11 cellular contexts compared by ENCODE assay signal in the genomic region with DNA sequence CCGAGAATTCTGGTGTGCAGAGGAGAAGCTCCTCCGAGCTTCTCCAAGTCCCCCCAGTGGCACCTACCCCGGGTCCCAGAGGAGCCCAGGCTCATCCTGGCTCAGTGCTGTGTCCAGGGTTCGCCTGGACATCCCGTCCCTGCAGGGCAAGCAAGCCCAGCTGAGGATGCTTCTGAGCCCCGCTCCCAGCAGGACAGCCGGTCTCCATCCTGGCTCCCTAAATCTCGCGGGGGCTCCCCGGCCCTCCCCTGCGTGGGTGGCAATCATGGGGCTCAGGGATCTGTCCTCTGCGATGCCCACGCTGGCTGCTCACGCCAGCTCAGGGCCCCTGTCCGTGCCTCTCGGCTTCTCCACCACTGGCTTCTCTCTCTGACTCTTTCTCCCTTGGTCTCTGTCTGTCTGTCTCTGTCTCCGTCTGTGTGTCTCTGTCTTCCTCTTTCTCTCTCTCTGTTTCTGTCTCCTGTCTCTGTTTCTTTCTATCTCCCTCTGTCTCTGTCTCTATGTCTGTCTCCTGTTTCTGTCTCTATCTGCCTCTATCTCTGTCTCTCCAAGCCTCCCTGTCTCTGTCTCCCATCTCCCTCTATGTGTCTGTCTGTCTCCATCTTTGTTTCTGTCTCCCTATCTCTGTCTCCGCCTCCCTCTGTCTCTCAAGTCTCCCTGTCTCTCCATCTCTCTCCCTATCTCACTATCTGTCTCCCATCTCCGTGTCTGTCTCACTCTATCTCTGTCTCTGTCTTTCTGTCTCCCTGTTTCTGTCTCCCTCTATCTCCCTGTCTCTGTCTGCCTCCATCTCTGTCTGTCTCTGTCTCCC. TPM values are rescaled to one million over a fixed set of nuclear protein-coding genes. Genes with fewer than 3 reads are reported as not detected.
DNase-seq lines count a peak whose midpoint lies in the region; ATAC-seq and TF ChIP-seq lines count a peak whose summit lies in the region.
"Had no signal": no experiment of that assay in that cellular context is flagged by ENCODE, and none has a peak within 500 bp of the region (broad histone marks: within the 10 kb centered on the region; RNA-seq: fewer than 3 reads in every experiment).

No MANE protein-coding gene starts in this region.

- no peak for TF ChIP-seq CTCF in activated CD8-positive, alpha-beta T cell treated with anti-CD3 and anti-CD28 coated beads for 36 hours (IDR thresholded peaks at IDR 0.05)
- no peak for TF ChIP-seq CTCF in RWPE1 (conservative IDR thresholded peaks at IDR 0.05; ENCODE audit: low read depth)

- peak overlapping the region; percentile 3 for H3K27ac Mint-ChIP-seq in activated CD8-positive, alpha-beta T cell treated with anti-CD3 and anti-CD28 coated beads, Interleukin-2, amount 10 ng/mL, durations not matched to agents 7 days and 5 days
- no peak overlapping the region for H3K27ac Mint-ChIP-seq in activated CD8-positive, alpha-beta T cell treated with anti-CD3 and anti-CD28 coated beads for 36 hours
- peak overlapping the region; percentile 52 for H3K27ac Mint-ChIP-seq in stimulated activated memory B cell treated with anti-CD40 and anti-IgM and Interleukin-4, amounts not matched to agents 10 μg/mL and 1 μg/mL and 100 μg/mL, for 72 hours

- no peaks in the 10 kb centered on the region for H3K27me3 Mint-ChIP-seq in activated CD8-positive, alpha-beta T cell treated with anti-CD3 and anti-CD28 coated beads, Interleukin-2, amount 10 ng/mL, durations not matched to agents 7 days and 5 days (ENCODE audit: low read depth)
- no peaks in the 10 kb centered on the region for H3K27me3 Mint-ChIP-seq in activated CD8-positive, alpha-beta T cell treated with anti-CD3 and anti-CD28 coated beads for 36 hours
- no peaks in the 10 kb centered on the region for H3K27me3 Mint-ChIP-seq in stimulated activated memory B cell treated with anti-CD40 and anti-IgM and Interleukin-4, amounts not matched to agents 10 μg/mL and 1 μg/mL and 100 μg/mL, for 72 hours

- H3K36me3 Mint-ChIP-seq in activated CD8-positive, alpha-beta T cell treated with anti-CD3 and anti-CD28 coated beads, Interleukin-2, amount 10 ng/mL, durations not matched to agents 7 days and 5 days (ENCODE audit: low read depth): peaks cover 54% of the 10 kb centered on the region
- H3K36me3 Mint-ChIP-seq in activated CD8-positive, alpha-beta T cell treated with anti-CD3 and anti-CD28 coated beads for 36 hours (ENCODE audit: low read depth): peaks cover 54% of the 10 kb centered on the region
- H3K36me3 Mint-ChIP-seq in stimulated activated memory B cell treated with anti-CD40 and anti-IgM and Interleukin-4, amounts not matched to agents 10 μg/mL and 1 μg/mL and 100 μg/mL, for 72 hours: peaks cover 51% of the 10 kb centered on the region

- DNase-seq in activated CD8-positive, alpha-beta T cell treated with anti-CD3 and anti-CD28 coated beads, Interleukin-2, amount 10 ng/mL, durations not matched to agents 7 days and 5 days: no peak
- no peak for DNase-seq in activated CD8-positive, alpha-beta T cell treated with anti-CD3 and anti-CD28 coated beads for 36 hours
- DNase-seq in RWPE1 (ENCODE audit: low spot score) (no peak), islet precursor cell (peak; percentile 44), NCI-H187 treated with DMSO at 0.1 percent for 48 hours (lab: John Stamatoyannopoulos, UW) (no peak), AG08396 (ENCODE audit: low spot score) (no peak), DMS 273 treated with DMSO at 0.1 percent for 48 hours (lab: John Stamatoyannopoulos, UW) (no peak)
- DNase-seq: mesenchymal stem cell, SIG-M5 had no signal

- POLR2A ChIA-PET in activated CD8-positive, alpha-beta T cell treated with anti-CD3 and anti-CD28 coated beads, Interleukin-2, amount 10 ng/mL, durations not matched to agents 7 days and 5 days (lab: Charles Lee): no interaction called here
- POLR2A ChIA-PET in activated CD8-positive, alpha-beta T cell treated with anti-CD3 and anti-CD28 coated beads for 36 hours (lab: Charles Lee): no interaction called here
- POLR2A ChIA-PET in RWPE1 (lab: Yijun Ruan, JAX; ENCODE audit: low non-redundant PET): no interaction called here

- intact Hi-C loops in activated CD8-positive, alpha-beta T cell treated with anti-CD3 and anti-CD28 coated beads for 36 hours (cut with micrococcal nuclease): no loop called here

- H3K27ac ChIP-seq in RWPE1: peak overlapping the region; percentile 36
- H3K27ac ChIP-seq: hepatocyte had no signal

- H3K4me1 Mint-ChIP-seq in activated CD8-positive, alpha-beta T cell treated with anti-CD3 and anti-CD28 coated beads, Interleukin-2, amount 10 ng/mL, durations not matched to agents 7 days and 5 days (ENCODE audit: low read depth): no peaks in the 10 kb centered on the region
- no peaks in the 10 kb centered on the region for H3K4me1 Mint-ChIP-seq in activated CD8-positive, alpha-beta T cell treated with anti-CD3 and anti-CD28 coated beads for 36 hours (ENCODE audit: low read depth)
- H3K4me1 Mint-ChIP-seq in stimulated activated memory B cell treated with anti-CD40 and anti-IgM and Interleukin-4, amounts not matched to agents 10 μg/mL and 1 μg/mL and 100 μg/mL, for 72 hours: peaks cover 10% of the 10 kb centered on the region

- CTCF ChIA-PET in activated CD8-positive, alpha-beta T cell treated with anti-CD3 and anti-CD28 coated beads, Interleukin-2, amount 10 ng/mL, durations not matched to agents 7 days and 5 days (lab: Charles Lee): no interaction called here
- CTCF ChIA-PET in activated CD8-positive, alpha-beta T cell treated with anti-CD3 and anti-CD28 coated beads for 36 hours (lab: Charles Lee): no interaction called here
- CTCF ChIA-PET in RWPE1 (lab: Yijun Ruan, JAX): no interaction called here

- no peak overlapping the region for H3K4me3 Mint-ChIP-seq in activated CD8-positive, alpha-beta T cell treated with anti-CD3 and anti-CD28 coated beads, Interleukin-2, amount 10 ng/mL, durations not matched to agents 7 days and 5 days
- no peak overlapping the region for H3K4me3 Mint-ChIP-seq in activated CD8-positive, alpha-beta T cell treated with anti-CD3 and anti-CD28 coated beads for 36 hours
- no peak overlapping the region for H3K4me3 Mint-ChIP-seq in stimulated activated memory B cell treated with anti-CD40 and anti-IgM and Interleukin-4, amounts not matched to agents 10 μg/mL and 1 μg/mL and 100 μg/mL, for 72 hours

- H3K9me3 Mint-ChIP-seq in activated CD8-positive, alpha-beta T cell treated with anti-CD3 and anti-CD28 coated beads, Interleukin-2, amount 10 ng/mL, durations not matched to agents 7 days and 5 days (ENCODE audit: insufficient read depth): peaks cover 6% of the 10 kb centered on the region
- H3K9me3 Mint-ChIP-seq in activated CD8-positive, alpha-beta T cell treated with anti-CD3 and anti-CD28 coated beads for 36 hours: peaks cover 20% of the 10 kb centered on the region
- peaks cover 22% of the 10 kb centered on the region for H3K9me3 Mint-ChIP-seq in stimulated activated memory B cell treated with anti-CD40 and anti-IgM and Interleukin-4, amounts not matched to agents 10 μg/mL and 1 μg/mL and 100 μg/mL, for 72 hours

- no peak for ATAC-seq in activated CD8-positive, alpha-beta T cell treated with anti-CD3 and anti-CD28 coated beads, Interleukin-2, amount 10 ng/mL, durations not matched to agents 7 days and 5 days
- no peak for ATAC-seq in activated CD8-positive, alpha-beta T cell treated with anti-CD3 and anti-CD28 coated beads for 36 hours
- no peak for ATAC-seq in stimulated activated memory B cell treated with anti-CD40 and anti-IgM and Interleukin-4, amounts not matched to agents 10 μg/mL and 1 μg/mL and 100 μg/mL, for 72 hours

RNA-seq across cellular contexts. Expression of a gene that starts 27.8 kb away (rescaled TPM):
- total RNA-seq in activated CD8-positive, alpha-beta T cell treated with anti-CD3 and anti-CD28 coated beads, Interleukin-2, amount 10 ng/mL, durations not matched to agents 7 days and 5 days: 100 to 1,000 TPM; 273 to 293 TPM
- total RNA-seq in activated CD8-positive, alpha-beta T cell treated with anti-CD3 and anti-CD28 coated beads for 36 hours: 100 to 1,000 TPM; 460 to 476 TPM

RNA-seq across cellular contexts. Expression of a gene that starts 33.0 kb away (rescaled TPM):
- total RNA-seq in activated CD8-positive, alpha-beta T cell treated with anti-CD3 and anti-CD28 coated beads, Interleukin-2, amount 10 ng/mL, durations not matched to agents 7 days and 5 days: 10 to 100 TPM; 45.3 to 45.9 TPM
- 10 to 100 TPM; 55.8 to 57.2 TPM for total RNA-seq in activated CD8-positive, alpha-beta T cell treated with anti-CD3 and anti-CD28 coated beads for 36 hours
